ENCODE assay signal across 35 cellular contexts in genomic region chr15:93708721-93709120, GRCh38.
"Had no signal": no experiment of that assay in that cellular context is flagged by ENCODE, and none has a peak within 500 bp of the region (broad histone marks: within the 10 kb centered on the region; RNA-seq: fewer than 3 reads in every experiment).

No MANE protein-coding gene starts in this region.

- H3K4me3 ChIP-seq: adrenal gland, body of pancreas, breast epithelium had no signal

- DNase-seq: activated B cell treated with CpG ODN at 0.5 μM for 24 hours; activated CD4-positive, alpha-beta memory T cell treated with anti-CD3 and anti-CD28 coated beads for 36 hours; activated CD4-positive, alpha-beta T cell treated with anti-CD3 and anti-CD28 coated beads for 4 hours; activated CD4-positive, alpha-beta T cell treated with anti-CD3 and anti-CD28 coated beads, Interleukin-2, amount 10 ng/mL, durations not matched to agents 24 days and 14 days; activated CD4-positive, alpha-beta T cell treated with anti-CD3 and anti-CD28 coated beads, Interleukin-2, amount 50 U/mL, for 1 hour; activated CD4-positive, alpha-beta T cell treated with anti-CD3 and anti-CD28 coated beads, Interleukin-2, amount 50 U/mL, for 4 hours; activated CD4-positive, CD25-positive, alpha-beta regulatory T cell treated with anti-CD3 and anti-CD28 coated beads, Interleukin-2, amount 50 U/mL, for 72 hours; activated CD8-positive, alpha-beta memory T cell treated with anti-CD3 and anti-CD28 coated beads, Interleukin-2, amount 50 U/mL, for 4 hours; activated CD8-positive, alpha-beta T cell treated with anti-CD3 and anti-CD28 coated beads for 36 hours; activated effector memory CD4-positive, alpha-beta T cell treated with anti-CD3 and anti-CD28 coated beads, Interleukin-2, amount 50 U/mL, for 16 hours; activated gamma-delta T cell treated with Interleukin-2 at 50 U/mL for 16 hours; activated naive CD4-positive, alpha-beta T cell; activated naive CD4-positive, alpha-beta T cell treated with anti-CD3 and anti-CD28 coated beads for 36 hours; activated naive CD4-positive, alpha-beta T cell treated with anti-CD3 and anti-CD28 coated beads, Interleukin-2, amount 50 U/mL, for 16 hours; activated naive CD8-positive, alpha-beta T cell treated with anti-CD3 and anti-CD28 coated beads for 36 hours; activated T-cell treated with anti-CD3 and anti-CD28 coated beads for 4 hours; activated T-cell treated with anti-CD3 and anti-CD28 coated beads, Interleukin-2, amount 50 U/mL, for 1 hour; activated T-cell treated with anti-CD3 and anti-CD28 coated beads, Interleukin-2, amount 50 U/mL, for 4 hours; activated T-cell treated with anti-CD3 and anti-CD28 coated beads, Interleukin-2, amount 50 U/mL, for 72 hours; adrenal gland; amniotic stem cell; aorta; body of pancreas; brain microvascular endothelial cell; central memory CD4-positive, alpha-beta T cell; T-helper 1 cell; T-helper 2 cell; T-helper 9 cell had no signal

- H3K4me3 Mint-ChIP-seq: activated B cell treated with CpG ODN at 0.5 μM for 24 hours; activated CD4-positive, alpha-beta memory T cell treated with anti-CD3 and anti-CD28 coated beads for 36 hours; activated CD4-positive, alpha-beta T cell treated with anti-CD3 and anti-CD28 coated beads, Interleukin-2, amount 10 ng/mL, durations not matched to agents 24 days and 14 days; activated CD8-positive, alpha-beta T cell treated with anti-CD3 and anti-CD28 coated beads for 36 hours; activated naive CD4-positive, alpha-beta T cell treated with anti-CD3 and anti-CD28 coated beads for 36 hours; activated naive CD8-positive, alpha-beta T cell treated with anti-CD3 and anti-CD28 coated beads for 36 hours; activated T-cell treated with anti-CD3 and anti-CD28 coated beads, Interleukin-2, amount 50 U/mL, for 4 hours; activated T-cell treated with anti-CD3 and anti-CD28 coated beads, Interleukin-2, amount 50 U/mL, for 72 hours; activated T-helper 1 cell treated with anti-CD3 and anti-CD28 coated beads, Interleukin-12 subunit alpha, Interleukin-12 subunit beta, Interleukin-2, Interleukin-4 antibody, amounts not matched to agents 30 ng/mL and 10 ng/mL and 1 ng/mL, durations not matched to agents 14 hours and 24 hours and 36 hours; activated T-helper 17 cell treated with anti-CD3 and anti-CD28 coated beads, Interleukin-2, amount 50 U/mL, for 72 hours; T-helper 1 cell treated with Interleukin-12 subunit alpha and Interleukin-12 subunit beta and Interleukin-4 antibody, amounts not matched to agents 30 μg/mL and 1 μg/mL, for 36 hours; T-helper 2 cell treated with Interferon-gamma antibody and Interleukin-4, amounts not matched to agents 5 μg/mL and 100 μg/mL, for 36 hours had no signal

- H3K27me3 Mint-ChIP-seq: activated B cell treated with CpG ODN at 0.5 μM for 24 hours; activated CD4-positive, alpha-beta memory T cell treated with anti-CD3 and anti-CD28 coated beads for 36 hours; activated CD4-positive, alpha-beta T cell treated with anti-CD3 and anti-CD28 coated beads, Interleukin-2, amount 10 ng/mL, durations not matched to agents 24 days and 14 days; activated naive CD8-positive, alpha-beta T cell treated with anti-CD3 and anti-CD28 coated beads for 36 hours; activated T-helper 17 cell treated with anti-CD3 and anti-CD28 coated beads, Interleukin-2, amount 50 U/mL, for 72 hours had no signal

- H3K27me3 ChIP-seq: adrenal gland, body of pancreas, brain microvascular endothelial cell, breast epithelium had no signal

- H3K27ac Mint-ChIP-seq: activated B cell treated with CpG ODN at 0.5 μM for 24 hours; activated CD4-positive, alpha-beta memory T cell treated with anti-CD3 and anti-CD28 coated beads for 36 hours; activated CD4-positive, alpha-beta T cell treated with anti-CD3 and anti-CD28 coated beads, Interleukin-2, amount 10 ng/mL, durations not matched to agents 24 days and 14 days; activated CD8-positive, alpha-beta T cell treated with anti-CD3 and anti-CD28 coated beads for 36 hours; activated naive CD4-positive, alpha-beta T cell treated with anti-CD3 and anti-CD28 coated beads for 36 hours; activated naive CD4-positive, alpha-beta T cell treated with anti-CD3 and anti-CD28 coated beads, Interleukin-2, amount 50 U/mL, for 72 hours; activated naive CD8-positive, alpha-beta T cell treated with anti-CD3 and anti-CD28 coated beads for 36 hours; activated T-cell treated with anti-CD3 and anti-CD28 coated beads, Interleukin-2, amount 50 U/mL, for 72 hours; activated T-helper 1 cell treated with anti-CD3 and anti-CD28 coated beads, Interleukin-12 subunit alpha, Interleukin-12 subunit beta, Interleukin-2, Interleukin-4 antibody, amounts not matched to agents 30 ng/mL and 10 ng/mL and 1 ng/mL, durations not matched to agents 14 hours and 24 hours and 36 hours; activated T-helper 17 cell treated with anti-CD3 and anti-CD28 coated beads, Interleukin-2, amount 50 U/mL, for 72 hours; T-helper 1 cell treated with Interleukin-12 subunit alpha and Interleukin-12 subunit beta and Interleukin-4 antibody, amounts not matched to agents 30 μg/mL and 1 μg/mL, for 36 hours; T-helper 2 cell treated with Interferon-gamma antibody and Interleukin-4, amounts not matched to agents 5 μg/mL and 100 μg/mL, for 36 hours had no signal

- H3K9me3 ChIP-seq: adrenal gland, body of pancreas, breast epithelium had no signal

- H3K36me3 Mint-ChIP-seq: activated CD4-positive, alpha-beta memory T cell treated with anti-CD3 and anti-CD28 coated beads for 36 hours; activated naive CD4-positive, alpha-beta T cell treated with anti-CD3 and anti-CD28 coated beads, Interleukin-2, amount 50 U/mL, for 72 hours; activated naive CD8-positive, alpha-beta T cell treated with anti-CD3 and anti-CD28 coated beads for 36 hours had no signal

- H3K4me1 ChIP-seq: adrenal gland, body of pancreas, breast epithelium had no signal

- H3K27ac ChIP-seq: adrenal gland, body of pancreas, brain microvascular endothelial cell, breast epithelium, VCaP had no signal

- H3K36me3 ChIP-seq: adrenal gland, brain microvascular endothelial cell, breast epithelium had no signal

- H3K9me3 Mint-ChIP-seq: activated CD4-positive, alpha-beta memory T cell treated with anti-CD3 and anti-CD28 coated beads for 36 hours; activated CD4-positive, alpha-beta T cell treated with anti-CD3 and anti-CD28 coated beads, Interleukin-2, amount 10 ng/mL, durations not matched to agents 24 days and 14 days; activated CD8-positive, alpha-beta T cell treated with anti-CD3 and anti-CD28 coated beads for 36 hours; activated naive CD4-positive, alpha-beta T cell treated with anti-CD3 and anti-CD28 coated beads for 36 hours; activated naive CD8-positive, alpha-beta T cell treated with anti-CD3 and anti-CD28 coated beads for 36 hours; activated T-cell treated with anti-CD3 and anti-CD28 coated beads, Interleukin-2, amount 50 U/mL, for 4 hours; activated T-cell treated with anti-CD3 and anti-CD28 coated beads, Interleukin-2, amount 50 U/mL, for 72 hours; activated T-helper 1 cell treated with anti-CD3 and anti-CD28 coated beads, Interleukin-12 subunit alpha, Interleukin-12 subunit beta, Interleukin-2, Interleukin-4 antibody, amounts not matched to agents 30 ng/mL and 10 ng/mL and 1 ng/mL, durations not matched to agents 14 hours and 24 hours and 36 hours; activated T-helper 17 cell treated with anti-CD3 and anti-CD28 coated beads, Interleukin-2, amount 50 U/mL, for 72 hours; T-helper 1 cell treated with Interleukin-12 subunit alpha and Interleukin-12 subunit beta and Interleukin-4 antibody, amounts not matched to agents 30 μg/mL and 1 μg/mL, for 36 hours; T-helper 2 cell treated with Interferon-gamma antibody and Interleukin-4, amounts not matched to agents 5 μg/mL and 100 μg/mL, for 36 hours had no signal

- H3K4me1 Mint-ChIP-seq: activated B cell treated with CpG ODN at 0.5 μM for 24 hours; activated CD4-positive, alpha-beta T cell treated with anti-CD3 and anti-CD28 coated beads, Interleukin-2, amount 10 ng/mL, durations not matched to agents 24 days and 14 days; activated naive CD8-positive, alpha-beta T cell treated with anti-CD3 and anti-CD28 coated beads for 36 hours; activated T-helper 17 cell treated with anti-CD3 and anti-CD28 coated beads, Interleukin-2, amount 50 U/mL, for 72 hours had no signal

- ATAC-seq: activated CD8-positive, alpha-beta T cell treated with anti-CD3 and anti-CD28 coated beads for 36 hours; activated naive CD4-positive, alpha-beta T cell treated with anti-CD3 and anti-CD28 coated beads, Interleukin-2, amount 50 U/mL, for 72 hours; activated T-cell treated with anti-CD3 and anti-CD28 coated beads, Interleukin-2, amount 50 U/mL, for 4 hours; activated T-cell treated with anti-CD3 and anti-CD28 coated beads, Interleukin-2, amount 50 U/mL, for 72 hours; activated T-helper 17 cell treated with anti-CD3 and anti-CD28 coated beads, Interleukin-2, amount 50 U/mL, for 72 hours; body of pancreas had no signal
